Comparison of ENCODE assay signal across 8 cellular contexts in the genomic region with DNA sequence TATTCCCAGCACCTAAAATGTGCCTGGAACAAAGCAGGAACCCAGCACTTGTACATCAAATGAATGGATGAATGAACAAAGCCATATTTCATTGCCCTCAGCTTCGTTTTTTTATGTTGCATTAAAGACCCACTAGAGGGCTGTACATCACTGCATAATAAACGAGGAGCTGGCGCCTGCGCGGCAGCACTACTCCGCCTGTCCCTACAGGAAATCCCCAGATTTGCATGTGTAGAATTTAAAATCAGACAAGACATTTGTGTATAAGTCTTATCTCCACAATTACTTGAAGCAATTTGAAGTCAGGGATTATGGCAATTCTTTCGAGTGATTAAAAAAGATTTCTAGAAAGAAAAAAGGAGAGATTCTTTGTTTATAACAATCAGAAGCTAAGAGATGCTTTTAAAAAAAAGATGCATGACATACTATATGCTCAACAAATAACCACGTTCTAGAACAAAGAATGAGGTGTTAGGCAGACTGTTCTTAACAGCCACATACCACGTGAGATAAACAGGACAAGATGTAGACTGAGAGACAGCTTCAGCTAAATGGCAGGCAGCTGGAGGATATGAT. TPM values are rescaled to one million over a fixed set of nuclear protein-coding genes. Genes with fewer than 3 reads are reported as not detected.
DNase-seq lines count a peak whose midpoint lies in the region; ATAC-seq and TF ChIP-seq lines count a peak whose summit lies in the region.

No MANE protein-coding gene starts in this region.

- H3K36me3 ChIP-seq in mammary epithelial cell (ENCODE audit: insufficient read depth, low read length): no peaks in the 10 kb centered on the region

- H3K4me1 ChIP-seq in mammary epithelial cell (ENCODE audit: insufficient read depth, low read length): peaks cover 7% of the 10 kb centered on the region

- intact Hi-C loops in mammary epithelial cell (cut with micrococcal nuclease): loop anchor here (1.0 to 5.0 kb wide), 9 partner anchors 149 to 1316 kb away; partner anchors contain the start of genes DTL, INTS7 and LPGAT1
- intact Hi-C loops in left colon (cut with DNase I, micrococcal nuclease): no loop called here

- DNase-seq in NCI-H446 (lab: John Stamatoyannopoulos, UW) (peak; percentile 80 to 93), mammary epithelial cell (peak; percentile 72), left colon (peak; percentile 57 to 64)
- DNase-seq in activated CD4-positive, CD25-positive, alpha-beta regulatory T cell (lab: John Stamatoyannopoulos, UW): peak; percentile 15 to 52 (median 37)
- peak; percentile 79 for DNase-seq in stimulated activated CD4-positive, alpha-beta T cell treated with anti-CD3 and anti-CD28 coated beads, Interleukin-4, amount 100 ng/mL, for 24 hours

- no peak overlapping the region for H3K4me2 ChIP-seq in mammary epithelial cell (ENCODE audit: insufficient read depth, low read depth, low read length)

- H3K79me2 ChIP-seq in mammary epithelial cell (ENCODE audit: insufficient read depth, low read length): no peaks in the 10 kb centered on the region

- dilution Hi-C loops in mammary epithelial cell (cut with HindIII; ENCODE audit: low sequenced_read_pairs): loop anchor here (5.0 to 25.0 kb wide), 2 partner anchors 56 to 681 kb away; no protein-coding TSS in a partner anchor

- H3K27ac ChIP-seq in C4-2B: no peak overlapping the region
- H3K27ac ChIP-seq in mammary epithelial cell (ENCODE audit: insufficient read depth, low read depth, low read length): no peak overlapping the region

- 0% methylated on average over 9 of the region's 9 CpGs for WGBS in mammary epithelial cell (ENCODE audit: low coverage, missing lambda C conversion rate)

- H2AFZ ChIP-seq in mammary epithelial cell (ENCODE audit: low read depth, low read length): peak overlapping the region; percentile 86

- H3K27me3 ChIP-seq in mammary epithelial cell (ENCODE audit: insufficient read depth, low read length): no peaks in the 10 kb centered on the region

- no peaks in the 10 kb centered on the region for H4K20me1 ChIP-seq in mammary epithelial cell (ENCODE audit: insufficient read depth, low read length)

- CTCF ChIA-PET in mammary epithelial cell (lab: Charles Lee; ENCODE audit: low non-redundant PET): interaction anchor here (0.5 to 1.5 kb wide), 9 partner anchors 28 to 927 kb away, joined by 3 to 29 read pairs (median 7); partner anchors contain the start of genes ATF3, DTL and INTS7

- no peaks in the 10 kb centered on the region for H3K9me3 ChIP-seq in mammary epithelial cell (replicated peaks; ENCODE audit: insufficient read depth, low read length)

- TF ChIP-seq CTCF in C4-2B (conservative IDR thresholded peaks at IDR 0.05) (peak; percentile 89), mammary epithelial cell (conservative IDR thresholded peaks at IDR 0.05 in 1 of 2, IDR thresholded peaks at IDR 0.05 in 1 of 2; ENCODE audit: extremely low read depth in 1 of 2, insufficient read depth in 1 of 2, low read depth in 1 of 2, low read length in 2 of 2) (peak; percentile 73)

- ATAC-seq in GM19328 (IDR thresholded peaks at IDR 0.05; ENCODE audit: unreplicated experiment) (peak; percentile 57), HG03432 (IDR thresholded peaks at IDR 0.05; ENCODE audit: unreplicated experiment) (peak; percentile 83), left colon (peak; percentile 75)

- no peak overlapping the region for H3K9ac ChIP-seq in mammary epithelial cell (ENCODE audit: insufficient read depth, low read length)

- in situ Hi-C loops in mammary epithelial cell (cut with MboI; ENCODE audit: low sequenced_read_pairs in 2 of 2): loop anchor here in 1 of 2 donors (25.0 kb wide), 3 partner anchors 356 to 756 kb away; partner anchors contain the start of genes DTL, INTS7 and NENF

- no TSS peak for BruUV-seq in mammary epithelial cell (replicated peaks; lab: Mats Ljungman, UMichigan)

- H3K4me3 ChIP-seq in mammary epithelial cell (replicated peaks in 1 of 3; ENCODE audit: insufficient read depth in 1 of 3, low read depth in 2 of 3, low read length in 3 of 3): no peak overlapping the region

RNA-seq across cellular contexts. Expression of gene NEK2, which starts 5.4 kb away (rescaled TPM):
- 10 to 100 TPM in 1 of 2 donors, under 1 TPM in 1; 0.33 to 14.9 TPM for total RNA-seq in mammary epithelial cell
- 14.3 TPM for polyA plus RNA-seq in mammary epithelial cell
- 0.72 TPM for polyA minus RNA-seq in mammary epithelial cell
- 1 to 10 TPM; 2.0 to 6.6 TPM for total RNA-seq in left colon
